8 cellular contexts compared by ENCODE assay signal in the genomic region with DNA sequence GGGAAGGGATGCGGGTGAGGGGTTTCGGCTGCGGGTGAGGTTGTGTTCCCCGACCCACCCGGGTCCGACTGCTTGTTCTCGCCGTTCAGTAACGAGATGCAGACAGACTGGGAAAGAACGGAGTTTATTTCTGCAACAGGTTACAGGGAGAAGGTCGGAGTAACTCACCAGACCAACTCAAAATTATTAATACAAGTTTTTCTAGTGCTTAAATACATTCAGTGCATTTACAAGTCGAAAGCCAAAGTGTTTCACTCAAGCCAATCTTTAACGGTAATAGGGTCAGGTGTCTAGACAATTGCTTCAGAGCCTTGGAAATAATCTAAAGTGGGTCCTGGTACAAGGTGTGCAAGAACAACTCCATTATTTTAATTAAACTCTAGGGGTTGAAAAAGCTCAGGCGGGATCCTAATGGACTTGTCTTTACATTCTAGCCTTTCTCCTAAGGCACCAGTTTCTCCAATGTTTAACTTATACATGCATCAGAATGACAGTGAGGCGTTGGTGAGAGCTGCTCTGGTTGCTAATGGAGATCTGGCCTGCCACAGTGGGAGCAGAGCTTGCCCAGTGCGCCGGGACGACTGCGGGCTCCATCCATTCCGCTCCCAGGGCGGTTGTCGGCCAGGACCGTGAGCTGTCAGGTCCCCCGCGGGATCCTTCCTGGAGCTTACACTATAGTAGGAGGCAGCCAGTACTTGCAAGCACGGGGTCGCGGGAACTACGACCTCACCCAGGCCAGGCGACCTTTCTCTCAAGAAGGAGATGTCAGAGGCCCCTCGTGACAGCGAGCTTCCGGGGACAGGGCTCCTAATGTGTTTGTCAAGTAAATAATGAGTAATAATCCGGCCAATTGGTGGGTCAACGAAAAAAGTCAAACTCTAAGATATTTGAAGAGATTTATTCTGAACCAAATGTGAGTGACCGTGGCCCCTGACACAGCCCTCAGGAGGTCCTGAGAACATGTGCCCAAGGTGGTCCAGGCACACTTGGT. TPM values are rescaled to one million over a fixed set of nuclear protein-coding genes. Genes with fewer than 3 reads are reported as not detected.
DNase-seq lines count a peak whose midpoint lies in the region; ATAC-seq and TF ChIP-seq lines count a peak whose summit lies in the region.

No MANE protein-coding gene starts in this region.

- no peaks in the 10 kb centered on the region for H3K9me3 ChIP-seq in iPS-18c (ENCODE audit: control insufficient read depth, insufficient read depth, low read length)

- peak; percentile 5 for ATAC-seq in HG03139 (IDR thresholded peaks at IDR 0.05; ENCODE audit: unreplicated experiment)

- H3K4me3 ChIP-seq in astrocyte of the cerebellum (ENCODE audit: low read depth, low read length) (peak overlapping the region; percentile 62), iPS-18c (ENCODE audit: insufficient read depth, low read depth, low read length) (peak overlapping the region; percentile 96), skeletal muscle cell (ENCODE audit: low read depth, low read length) (peak overlapping the region; percentile 93)

- in situ Hi-C loops in astrocyte of the cerebellum (cut with HindIII; ENCODE audit: low sequenced_read_pairs) = no loop called here

- TF ChIP-seq CTCF in astrocyte of the cerebellum (IDR thresholded peaks at IDR 0.05; ENCODE audit: low read depth, low read length, missing control alignments) = no peak

- DNase-seq in NCI-H1092 treated with DMSO at 0.1 percent for 48 hours (lab: John Stamatoyannopoulos, UW) = peak; percentile 35
- no peak for DNase-seq in NCI-H1092 (lab: John Stamatoyannopoulos, UW)
- DNase-seq in astrocyte of the cerebellum (ENCODE audit: low read depth) = no peak
- no peak for DNase-seq in skeletal muscle cell (ENCODE audit: low read depth)
- DNase-seq in ureter (ENCODE audit: low spot score) = no peak
- DNase-seq in NCI-H510A treated with DMSO at 0.1 percent for 48 hours (lab: John Stamatoyannopoulos, UW) = no peak

RNA-seq across cellular contexts. Expression of gene HIGD1A, which starts 0.8 kb away (rescaled TPM):
- 182 TPM for total RNA-seq in ureter

RNA-seq across cellular contexts. Expression of gene ACKR2, which starts 4.1 kb away (rescaled TPM):
- total RNA-seq in ureter = 17.2 TPM

RNA-seq across cellular contexts. Expression of gene CCDC13, which starts 32.1 kb away (rescaled TPM):
- 1.2 TPM for total RNA-seq in ureter
